ENCODE assay signal across 18 cellular contexts in genomic region chr21:16322423-16322822, GRCh38.
A peak's percentile ranks its signal among the peaks of the same experiment; 100 is the strongest.
DNase-seq lines count a peak whose midpoint lies in the region; FAIRE-seq and TF ChIP-seq lines count a peak whose summit lies in the region.
"Had no signal": no experiment of that assay in that cellular context is flagged by ENCODE, and none has a peak within 500 bp of the region (broad histone marks: within the 10 kb centered on the region; RNA-seq: fewer than 3 reads in every experiment).

No MANE protein-coding gene starts in this region.

- H3K36me3 Mint-ChIP-seq in mesothelial cell of epicardium (peaks cover 6% of the 10 kb centered on the region), MCF 10A (ENCODE audit: insufficient read depth, unreplicated experiment) (no peaks in the 10 kb centered on the region), HFFc6 (ENCODE audit: low read depth) (no peaks in the 10 kb centered on the region)

- H3K4me3 Mint-ChIP-seq in mesothelial cell of epicardium, result no peak overlapping the region
- no peak overlapping the region for H3K4me3 Mint-ChIP-seq in MCF 10A (ENCODE audit: unreplicated experiment)
- no peak overlapping the region for H3K4me3 Mint-ChIP-seq in HFFc6
- H3K4me3 Mint-ChIP-seq: CD4-positive, alpha-beta T cell had no signal

- CTCF ChIA-PET in MCF 10A (lab: Yijun Ruan, JAX), result interaction anchor here (1.3 to 1.4 kb wide), 2 partner anchors 8 to 317 kb away, joined by 4 read pairs; no protein-coding TSS in a partner anchor

- H3K27me3 Mint-ChIP-seq in mesothelial cell of epicardium (ENCODE audit: low read depth), result no peaks in the 10 kb centered on the region
- H3K27me3 Mint-ChIP-seq in MCF 10A (ENCODE audit: insufficient read depth, unreplicated experiment), result peaks cover 31% of the 10 kb centered on the region
- no peaks in the 10 kb centered on the region for H3K27me3 Mint-ChIP-seq in HFFc6 (ENCODE audit: insufficient read depth)
- H3K27me3 Mint-ChIP-seq: CD4-positive, alpha-beta T cell had no signal

- H3K9me3 ChIP-seq in adipocyte (ENCODE audit: control insufficient read depth, low read length) (no peaks in the 10 kb centered on the region), thyroid gland (no peaks in the 10 kb centered on the region)
- H3K9me3 ChIP-seq: HAP-1, Peyer's patch had no signal

- no peak overlapping the region for H3K9ac ChIP-seq in adipocyte (ENCODE audit: low read length)

- peaks cover 13% of the 10 kb centered on the region for H3K4me1 ChIP-seq in adipocyte (ENCODE audit: control insufficient read depth, insufficient read depth, low read length)
- H3K4me1 ChIP-seq in thyroid gland, result no peaks in the 10 kb centered on the region
- H3K4me1 ChIP-seq: HAP-1, Peyer's patch had no signal

- 64 to 74% methylated on average over 2 of the region's 2 CpGs for WGBS in thyroid gland, 2 donors

- peak overlapping the region; percentile 79 for H3K27ac Mint-ChIP-seq in mesothelial cell of epicardium
- no peak overlapping the region for H3K27ac Mint-ChIP-seq in MCF 10A (ENCODE audit: low read depth, unreplicated experiment)
- H3K27ac Mint-ChIP-seq in HFFc6, result no peak overlapping the region
- H3K27ac Mint-ChIP-seq: CD4-positive, alpha-beta T cell had no signal

- peaks cover 4% of the 10 kb centered on the region for H3K9me3 Mint-ChIP-seq in mesothelial cell of epicardium
- no peaks in the 10 kb centered on the region for H3K9me3 Mint-ChIP-seq in MCF 10A (ENCODE audit: unreplicated experiment)
- no peaks in the 10 kb centered on the region for H3K9me3 Mint-ChIP-seq in HFFc6
- H3K9me3 Mint-ChIP-seq: CD4-positive, alpha-beta T cell had no signal

- no peak for TF ChIP-seq POLR2A in thyroid gland (IDR thresholded peaks at IDR 0.05)

- FAIRE-seq in GM19239 (lab: Jason Lieb, UNC), result no peak

- peak overlapping the region; percentile 0 to 22 for H3K27ac ChIP-seq in coronary artery
- no peak overlapping the region for H3K27ac ChIP-seq in thyroid gland
- H3K27ac ChIP-seq: Peyer's patch had no signal

- DNase-seq in adipocyte (ENCODE audit: low read depth) (no peak), coronary artery (ENCODE audit: low spot score) (no peak), mesothelial cell of epicardium (ENCODE audit: low spot score in 2 of 2, unreplicated experiment in 2 of 2) (no peak), MCF 10A (ENCODE audit: unreplicated experiment) (no peak), thyroid gland (no peak), GM19239 (ENCODE audit: insufficient read length, low spot score) (no peak), HFFc6 (no peak)
- DNase-seq: CD4-positive, alpha-beta T cell; COR-L47; DMS79; KBM-7; NCI-H1105; NCI-H2029 treated with DMSO at 0.1 percent for 48 hours; NCI-H2171 treated with DMSO at 0.1 percent for 48 hours; NCI-H446; NCI-H526; Peyer's patch had no signal

- H3K4me1 Mint-ChIP-seq in mesothelial cell of epicardium, result peaks cover 28% of the 10 kb centered on the region
- no peaks in the 10 kb centered on the region for H3K4me1 Mint-ChIP-seq in MCF 10A (ENCODE audit: insufficient read depth, unreplicated experiment)
- H3K4me1 Mint-ChIP-seq in HFFc6 (ENCODE audit: low read depth), result peaks cover 9% of the 10 kb centered on the region

- intact Hi-C loops in MCF 10A (cut with micrococcal nuclease) (no loop called here), thyroid gland (cut with DNase I) (loop anchor here (10.0 kb wide), 1 partner anchor 128 kb away; no protein-coding TSS in a partner anchor)

- TF ChIP-seq CTCF in coronary artery (IDR thresholded peaks at IDR 0.05) (no peak), mesothelial cell of epicardium (IDR thresholded peaks at IDR 0.05; ENCODE audit: unreplicated experiment) (no peak), MCF 10A (IDR thresholded peaks at IDR 0.05; ENCODE audit: unreplicated experiment) (no peak), thyroid gland (IDR thresholded peaks at IDR 0.05) (no peak), HFFc6 (IDR thresholded peaks at IDR 0.05) (no peak)

- POLR2A ChIA-PET in MCF 10A (lab: Yijun Ruan, JAX), result interaction anchor here (0.9 kb wide), 1 partner anchor 13 kb away, joined by 3 read pairs; no protein-coding TSS in a partner anchor

- H3K4me3 ChIP-seq in adipocyte (ENCODE audit: low read length) (peak overlapping the region; percentile 52), coronary artery (peak overlapping the region; percentile 47), thyroid gland (replicated peaks in 1 of 3) (no peak overlapping the region)
- H3K4me3 ChIP-seq: HAP-1, Peyer's patch had no signal

- H3K27me3 ChIP-seq in adipocyte (replicated peaks; ENCODE audit: control insufficient read depth, insufficient read depth, low read length) (no peaks in the 10 kb centered on the region), thyroid gland (no peaks in the 10 kb centered on the region)
- H3K27me3 ChIP-seq: Peyer's patch had no signal

- no TSS peak for BruUV-seq in MCF 10A (replicated peaks; lab: Mats Ljungman, UMichigan)

- H3K36me3 ChIP-seq in adipocyte (ENCODE audit: control insufficient read depth, insufficient read depth, low read length, severe bottlenecking), result no peaks in the 10 kb centered on the region
- H3K36me3 ChIP-seq in thyroid gland, result no peaks in the 10 kb centered on the region
- H3K36me3 ChIP-seq: HAP-1, Peyer's patch had no signal

Comparison
In these comparisons a context has a peak if more than half of its experiments do, and no peak if none do; other contexts are left out.
1. H3K4me3 ChIP-seq: peak in adipocyte (single experiment) and coronary artery (single experiment); none in thyroid gland (0 of 3).
2. H3K27ac ChIP-seq: peak in coronary artery (2 of 2); none in thyroid gland (0 of 3).